Comparison of ENCODE assay signal across 9 cellular contexts in the genomic region with DNA sequence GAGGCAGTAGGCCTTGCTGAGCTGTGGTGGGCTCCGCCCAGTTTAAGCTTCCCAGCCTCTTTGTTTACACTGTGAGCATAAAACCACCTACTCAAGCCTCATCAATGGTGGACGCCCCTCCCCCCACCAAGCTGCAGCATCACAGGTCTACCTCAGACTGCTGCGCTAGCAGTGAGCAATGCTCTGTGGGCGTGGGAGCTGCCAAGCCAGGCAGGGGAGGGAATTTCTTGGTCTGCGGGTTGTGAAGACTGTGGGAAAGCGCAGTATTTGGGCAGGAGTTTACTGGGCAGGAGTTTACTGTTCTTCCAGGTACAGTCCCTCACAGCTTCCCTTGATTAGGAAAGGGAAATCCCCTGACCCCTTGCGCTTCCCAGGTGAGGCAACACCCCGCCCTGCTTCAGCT.
DNase-seq lines count a peak whose midpoint lies in the region; ATAC-seq and TF ChIP-seq lines count a peak whose summit lies in the region.
"Had no signal": no experiment of that assay in that cellular context is flagged by ENCODE, and none has a peak within 500 bp of the region (broad histone marks: within the 10 kb centered on the region; RNA-seq: fewer than 3 reads in every experiment).

No MANE protein-coding gene starts in this region.

- H4K20me1 ChIP-seq in DND-41 (ENCODE audit: insufficient read depth, low read length) = no peaks in the 10 kb centered on the region

- DNase-seq in DND-41 (peak; percentile 14), NCI-H2107 treated with DMSO at 0.1 percent for 48 hours (lab: John Stamatoyannopoulos, UW; ENCODE audit: unreplicated experiment) (peak; percentile 53), kidney tubule cell (ENCODE audit: low spot score) (peak; percentile 71), T1000 (lab: John Stamatoyannopoulos, UW) (no peak), osteocyte (ENCODE audit: extremely low spot score, unreplicated experiment) (no peak)

- no peaks in the 10 kb centered on the region for H3K36me3 Mint-ChIP-seq in activated T-helper 17 cell treated with anti-CD3 and anti-CD28 coated beads, Interleukin-2, amount 50 U/mL, for 72 hours (ENCODE audit: low read depth)
- no peaks in the 10 kb centered on the region for H3K36me3 Mint-ChIP-seq in osteocyte (ENCODE audit: unreplicated experiment)
- H3K36me3 Mint-ChIP-seq: activated naive CD4-positive, alpha-beta T cell treated with anti-CD3 and anti-CD28 coated beads, Interleukin-2, amount 50 U/mL, for 24 hours had no signal

- no peak overlapping the region for H3K4me3 Mint-ChIP-seq in activated T-helper 17 cell treated with anti-CD3 and anti-CD28 coated beads, Interleukin-2, amount 50 U/mL, for 72 hours
- no peak overlapping the region for H3K4me3 Mint-ChIP-seq in osteocyte (ENCODE audit: unreplicated experiment)
- H3K4me3 Mint-ChIP-seq: activated naive CD4-positive, alpha-beta T cell treated with anti-CD3 and anti-CD28 coated beads, Interleukin-2, amount 50 U/mL, for 24 hours had no signal

- no peak for TF ChIP-seq CTCF in DND-41 (IDR thresholded peaks at IDR 0.05; ENCODE audit: borderline replicate concordance, extremely low read depth, low read length, poor library complexity, severe bottlenecking)
- no peak for TF ChIP-seq CTCF in osteocyte (IDR thresholded peaks at IDR 0.05)

- no peak for ATAC-seq in DND-41 (ENCODE audit: insufficient read depth, low read depth)
- peak; percentile 88 for ATAC-seq in activated T-helper 17 cell treated with anti-CD3 and anti-CD28 coated beads, Interleukin-2, amount 50 U/mL, for 72 hours (replicated peaks)
- no peak for ATAC-seq in HG03280 (IDR thresholded peaks at IDR 0.05; ENCODE audit: unreplicated experiment)
- ATAC-seq in GM18520 (IDR thresholded peaks at IDR 0.05; ENCODE audit: unreplicated experiment) = no peak

- H3K9me3 Mint-ChIP-seq in activated T-helper 17 cell treated with anti-CD3 and anti-CD28 coated beads, Interleukin-2, amount 50 U/mL, for 72 hours = peaks cover 3% of the 10 kb centered on the region
- peaks cover 24% of the 10 kb centered on the region for H3K9me3 Mint-ChIP-seq in osteocyte (ENCODE audit: unreplicated experiment)
- H3K9me3 Mint-ChIP-seq: activated naive CD4-positive, alpha-beta T cell treated with anti-CD3 and anti-CD28 coated beads, Interleukin-2, amount 50 U/mL, for 24 hours had no signal

- no peak overlapping the region for H3K4me2 ChIP-seq in DND-41 (ENCODE audit: insufficient read depth, low read length)

- H3K27me3 Mint-ChIP-seq in activated T-helper 17 cell treated with anti-CD3 and anti-CD28 coated beads, Interleukin-2, amount 50 U/mL, for 72 hours = peaks cover 3% of the 10 kb centered on the region
- H3K27me3 Mint-ChIP-seq in osteocyte (ENCODE audit: unreplicated experiment) = peaks cover 25% of the 10 kb centered on the region

- no peak overlapping the region for H2AFZ ChIP-seq in DND-41 (ENCODE audit: low read depth, low read length)

- peaks cover 6% of the 10 kb centered on the region for H3K27me3 ChIP-seq in DND-41 (ENCODE audit: insufficient read depth, low read length, poor library complexity)

- H3K36me3 ChIP-seq in DND-41 (ENCODE audit: insufficient read depth, low read length) = no peaks in the 10 kb centered on the region

- H3K27ac ChIP-seq in DND-41 (ENCODE audit: low read length) = no peak overlapping the region

- H3K9me3 ChIP-seq in DND-41 (ENCODE audit: insufficient read depth, low read length, severe bottlenecking) = no peaks in the 10 kb centered on the region

- H3K4me1 Mint-ChIP-seq in activated T-helper 17 cell treated with anti-CD3 and anti-CD28 coated beads, Interleukin-2, amount 50 U/mL, for 72 hours = no peaks in the 10 kb centered on the region
- no peaks in the 10 kb centered on the region for H3K4me1 Mint-ChIP-seq in osteocyte (ENCODE audit: unreplicated experiment)
- H3K4me1 Mint-ChIP-seq: activated naive CD4-positive, alpha-beta T cell treated with anti-CD3 and anti-CD28 coated beads, Interleukin-2, amount 50 U/mL, for 24 hours had no signal

- no peaks in the 10 kb centered on the region for H3K79me2 ChIP-seq in DND-41 (ENCODE audit: insufficient read depth, low read length)

- H3K4me1 ChIP-seq in DND-41 (ENCODE audit: insufficient read depth, low read length) = no peaks in the 10 kb centered on the region

- no peak overlapping the region for H3K27ac Mint-ChIP-seq in activated T-helper 17 cell treated with anti-CD3 and anti-CD28 coated beads, Interleukin-2, amount 50 U/mL, for 72 hours
- no peak overlapping the region for H3K27ac Mint-ChIP-seq in osteocyte (ENCODE audit: unreplicated experiment)
- H3K27ac Mint-ChIP-seq: activated naive CD4-positive, alpha-beta T cell treated with anti-CD3 and anti-CD28 coated beads, Interleukin-2, amount 50 U/mL, for 24 hours had no signal

- H3K9ac ChIP-seq in DND-41 (ENCODE audit: low read depth, low read length) = no peak overlapping the region

- H3K4me3 ChIP-seq in DND-41 (ENCODE audit: low read depth in 1 of 2, low read length in 2 of 2) = no peak overlapping the region

Comparison
In these comparisons a context has a peak if more than half of its experiments do, and no peak if none do; other contexts are left out.
1. DNase-seq: peak in DND-41 (single experiment), NCI-H2107 treated with DMSO at 0.1 percent for 48 hours (single experiment) and kidney tubule cell (single experiment); none in T1000 (single experiment) and osteocyte (single experiment).